In the genomic region with DNA sequence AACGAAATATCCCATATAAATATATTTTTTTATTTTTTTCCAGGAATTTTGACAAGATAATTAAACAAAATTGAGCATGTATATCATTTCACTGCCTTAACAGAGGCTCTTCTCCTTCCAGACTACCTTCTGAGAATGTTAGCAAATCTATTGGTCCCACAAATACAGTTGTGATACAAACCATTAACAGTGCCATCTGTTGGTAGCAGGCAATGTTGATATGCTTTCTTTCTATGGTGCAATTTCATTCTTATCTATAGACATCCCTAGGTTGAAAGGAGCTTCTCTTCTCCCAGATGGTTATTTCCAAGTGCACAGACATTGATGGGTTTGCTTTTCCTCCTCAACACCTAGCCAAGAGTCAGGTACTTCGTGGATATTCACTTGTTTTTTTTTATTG, we compare ENCODE assay signal across 8 cellular contexts.
DNase-seq lines count a peak whose midpoint lies in the region; ATAC-seq, FAIRE-seq and TF ChIP-seq lines count a peak whose summit lies in the region.

No MANE protein-coding gene starts in this region.

- no peaks in the 10 kb centered on the region for H3K36me3 Mint-ChIP-seq in HFFc6 (ENCODE audit: low read depth)

- no peak overlapping the region for H3K27ac Mint-ChIP-seq in HFFc6

- peak; percentile 47 for TF ChIP-seq CTCF in GM10248 (IDR thresholded peaks at IDR 0.05; ENCODE audit: control extremely low read depth, extremely low read depth, low read depth, missing control alignments)
- peak; percentile 79 for TF ChIP-seq CTCF in HFFc6 (IDR thresholded peaks at IDR 0.05)
- peak; percentile 68 for TF ChIP-seq CTCF in foreskin keratinocyte (conservative IDR thresholded peaks at IDR 0.05)

- FAIRE-seq in GM19239 (lab: Jason Lieb, UNC): no peak

- H3K27me3 ChIP-seq in foreskin keratinocyte: peaks cover 3% of the 10 kb centered on the region

- CTCF ChIA-PET in GM10248 (lab: Yijun Ruan, JAX): no interaction called here

- no peaks in the 10 kb centered on the region for H3K9me3 Mint-ChIP-seq in HFFc6

- peak; percentile 10 for DNase-seq in GM10248 (ENCODE audit: extremely low spot score)
- peak; percentile 33 for DNase-seq in HFFc6
- peak; percentile 51 for DNase-seq in NCI-H460 (ENCODE audit: extremely low read depth, low read depth)
- DNase-seq in foreskin keratinocyte: peak; percentile 2 to 33
- DNase-seq in GM19239 (ENCODE audit: insufficient read length, low spot score): no peak
- DNase-seq in activated CD4-positive, alpha-beta T cell treated with anti-CD3 and anti-CD28 coated beads, Interleukin-2, amount 50 U/mL, for 1 hour: no peak
- no peak for DNase-seq in left cardiac atrium
- no peak for DNase-seq in cerebellar nuclear complex (lab: John Stamatoyannopoulos, UW)

- H3K27me3 Mint-ChIP-seq in HFFc6 (ENCODE audit: insufficient read depth): no peaks in the 10 kb centered on the region

- no peak overlapping the region for H3K4me3 Mint-ChIP-seq in HFFc6

- H3K4me1 Mint-ChIP-seq in HFFc6 (ENCODE audit: low read depth): no peaks in the 10 kb centered on the region

- POLR2A ChIA-PET in GM10248 (lab: Yijun Ruan, JAX): no interaction called here

- intact Hi-C loops in left cardiac atrium (cut with DNase I): no loop called here

- no peak overlapping the region for H3K27ac ChIP-seq in foreskin keratinocyte

- ATAC-seq in foreskin keratinocyte (peak; percentile 71), left cardiac atrium (no peak)

- no peaks in the 10 kb centered on the region for H3K4me1 ChIP-seq in foreskin keratinocyte

Comparison
In these comparisons a context has a peak if more than half of its experiments do, and no peak if none do; other contexts are left out.
1. DNase-seq: peak in GM10248 (single experiment), HFFc6 (single experiment), NCI-H460 (single experiment) and foreskin keratinocyte (2 of 2); none in GM19239 (single experiment), activated CD4-positive, alpha-beta T cell treated with anti-CD3 and anti-CD28 coated beads, Interleukin-2, amount 50 U/mL, for 1 hour (single experiment), left cardiac atrium (single experiment) and cerebellar nuclear complex (0 of 2).
2. Peak in every context shown above with its lines, with median percentiles within 50 percentile points of each other: CTCF ChIP-seq.